8 cellular contexts compared by ENCODE assay signal in the genomic region with DNA sequence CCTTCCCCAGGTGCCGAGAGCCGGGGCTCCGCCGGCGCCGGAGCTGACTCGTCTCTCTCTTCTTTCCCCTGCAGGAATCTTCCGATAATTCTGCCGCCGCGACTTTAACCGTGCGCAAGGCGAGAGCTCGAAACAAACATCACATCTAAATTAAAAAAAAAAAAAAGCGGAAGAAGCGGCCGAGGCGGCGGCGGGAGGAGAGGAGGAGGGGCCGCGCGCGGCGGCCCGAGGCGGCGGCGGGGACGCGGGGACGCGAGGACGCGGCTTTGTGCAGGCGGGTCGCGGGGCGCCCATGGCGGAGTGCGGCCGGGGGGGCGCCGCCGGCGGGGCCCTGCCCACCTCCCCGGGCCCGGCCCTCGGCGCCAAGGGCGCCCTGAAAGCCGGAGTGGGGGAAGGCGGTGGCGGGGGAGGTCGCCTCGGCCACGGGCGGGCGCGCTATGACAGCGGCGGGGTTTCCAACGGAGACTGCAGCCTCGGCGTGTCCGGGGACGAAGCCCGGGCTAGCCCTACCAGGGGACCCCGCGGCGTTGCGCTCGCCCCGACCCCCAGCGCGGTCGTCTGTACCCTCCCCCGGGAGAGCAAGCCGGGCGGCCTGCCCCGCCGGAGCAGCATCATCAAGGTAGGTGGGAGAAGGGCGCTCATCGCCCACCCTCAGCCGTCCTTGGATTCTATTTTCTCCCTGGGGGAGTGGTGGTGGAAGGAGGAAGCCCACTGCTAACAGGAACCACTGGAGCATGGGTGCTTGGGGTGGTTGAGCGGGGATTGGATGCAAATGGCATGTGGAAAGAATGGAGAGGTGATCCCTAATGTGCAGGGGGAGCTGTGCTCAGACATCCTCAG.
DNase-seq lines count a peak whose midpoint lies in the region; ATAC-seq, FAIRE-seq and TF ChIP-seq lines count a peak whose summit lies in the region.

A gene (plus strand): TSS at position 208 of the 840 bp plus-strand sequence. CDS start 85 bp downstream, at position 293.

- ATAC-seq in GM21786 (IDR thresholded peaks at IDR 0.05; ENCODE audit: unreplicated experiment) = peak; percentile 33

- TF ChIP-seq CTCF in WI38 (IDR thresholded peaks at IDR 0.05; ENCODE audit: low read depth, low read length) = no peak
- no peak for TF ChIP-seq CTCF in D721Med (IDR thresholded peaks at IDR 0.05; ENCODE audit: insufficient read depth, missing control alignments)

- H3K27ac ChIP-seq in layer of hippocampus (ENCODE audit: low read depth, low read length) = peak within 1 kb of the TSS; percentile 54

- peak; percentile 75 for DNase-seq in GM03348 (ENCODE audit: low spot score)
- DNase-seq in Kasumi-1 (lab: John Stamatoyannopoulos, UW) = peak; percentile 46 to 60
- peak; percentile 78 for DNase-seq in central memory CD4-positive, alpha-beta T cell
- DNase-seq in stimulated activated CD4-positive, alpha-beta T cell treated with anti-CD3 and anti-CD28 coated beads, Interleukin-2, amount 100 ng/mL, for 24 hours = peak; percentile 63 to 65
- DNase-seq in D721Med (ENCODE audit: insufficient read length, low spot score) = no peak

- no peak for FAIRE-seq in D721Med (lab: Jason Lieb, UNC)

- peak within 1 kb of the TSS; percentile 53 for H3K4me3 ChIP-seq in WI38 (ENCODE audit: low read depth, low read length)

- H3K27me3 ChIP-seq in layer of hippocampus (ENCODE audit: control insufficient read depth, insufficient read depth, low read length) = no peaks in the 10 kb centered on the region
